26 cellular contexts compared by ENCODE assay signal in genomic region chr4:7331682-7332000, GRCh38.
"Had no signal": no experiment of that assay in that cellular context is flagged by ENCODE, and none has a peak within 500 bp of the region (broad histone marks: within the 10 kb centered on the region; RNA-seq: fewer than 3 reads in every experiment).

No MANE protein-coding gene starts in this region.

- FAIRE-seq: small intestine had no signal

- ATAC-seq: left lobe of liver; natural killer cell; stimulated activated memory B cell treated with anti-CD40 and anti-IgM and Interleukin-4, amounts not matched to agents 10 μg/mL and 1 μg/mL and 100 μg/mL, for 72 hours; stimulated activated naive CD8-positive, alpha-beta T cell treated with anti-CD3 and anti-CD28 coated beads, Interleukin-15, amount 100 ng/mL, for 72 hours had no signal

- H3K9ac ChIP-seq: parathyroid adenoma had no signal

- H2AFZ ChIP-seq: hepatocyte, parathyroid adenoma had no signal

- H3K36me3 Mint-ChIP-seq: mesothelial cell of epicardium; naive B cell; natural killer cell; stimulated activated memory B cell treated with anti-CD40 and anti-IgM and Interleukin-4, amounts not matched to agents 10 μg/mL and 1 μg/mL and 100 μg/mL, for 72 hours; type B pancreatic cell had no signal

- H3K27ac Mint-ChIP-seq: mesothelial cell of epicardium; natural killer cell; stimulated activated memory B cell treated with anti-CD40 and anti-IgM and Interleukin-4, amounts not matched to agents 10 μg/mL and 1 μg/mL and 100 μg/mL, for 72 hours; stimulated activated naive CD8-positive, alpha-beta T cell treated with anti-CD3 and anti-CD28 coated beads, Interleukin-15, amount 100 ng/mL, for 72 hours; type B pancreatic cell had no signal

- H3K4me1 Mint-ChIP-seq: naive B cell; stimulated activated memory B cell treated with anti-CD40 and anti-IgM and Interleukin-4, amounts not matched to agents 10 μg/mL and 1 μg/mL and 100 μg/mL, for 72 hours; stimulated activated naive CD8-positive, alpha-beta T cell treated with anti-CD3 and anti-CD28 coated beads, Interleukin-15, amount 100 ng/mL, for 72 hours had no signal

- H3K79me2 ChIP-seq: hepatocyte, parathyroid adenoma had no signal

- H3K27ac ChIP-seq: heart right ventricle, hepatocyte, neutrophil, parathyroid adenoma, right atrium auricular region, sigmoid colon, tibial nerve, uterus had no signal

- H3K9me3 ChIP-seq: heart right ventricle, neutrophil, right atrium auricular region, sigmoid colon, tibial nerve, uterus had no signal

- H3K9me3 Mint-ChIP-seq: mesothelial cell of epicardium; natural killer cell; stimulated activated memory B cell treated with anti-CD40 and anti-IgM and Interleukin-4, amounts not matched to agents 10 μg/mL and 1 μg/mL and 100 μg/mL, for 72 hours; stimulated activated naive CD8-positive, alpha-beta T cell treated with anti-CD3 and anti-CD28 coated beads, Interleukin-15, amount 100 ng/mL, for 72 hours; type B pancreatic cell had no signal

- H3K27me3 ChIP-seq: heart right ventricle, hepatocyte, neutrophil, right atrium auricular region, sigmoid colon, tibial nerve, uterus had no signal

- H3K4me1 ChIP-seq: parathyroid adenoma had no signal

- H3K36me3 ChIP-seq: heart right ventricle, neutrophil, right atrium auricular region, sigmoid colon, tibial nerve, uterus had no signal

- H3K4me3 Mint-ChIP-seq: mesothelial cell of epicardium; naive B cell; natural killer cell; stimulated activated memory B cell treated with anti-CD40 and anti-IgM and Interleukin-4, amounts not matched to agents 10 μg/mL and 1 μg/mL and 100 μg/mL, for 72 hours; stimulated activated naive CD8-positive, alpha-beta T cell treated with anti-CD3 and anti-CD28 coated beads, Interleukin-15, amount 100 ng/mL, for 72 hours; type B pancreatic cell had no signal

- H3K4me2 ChIP-seq: hepatocyte had no signal

- DNase-seq: islet precursor cell; mesendoderm; naive B cell; natural killer cell; occipital lobe; small intestine; stimulated activated CD4-positive, alpha-beta T cell treated with anti-CD3 and anti-CD28 coated beads, Interleukin-1b, Interleukin-23, amount 100 ng/mL, for 48 hours; stimulated activated CD4-positive, alpha-beta T cell treated with anti-CD3 and anti-CD28 coated beads, Interleukin-2, amount 100 ng/mL, for 48 hours; stimulated activated CD4-positive, alpha-beta T cell treated with anti-CD3 and anti-CD28 coated beads, Interleukin-4, amount 100 ng/mL, for 4 hours; stimulated activated CD8-positive, alpha-beta memory T cell treated with anti-CD3 and anti-CD28 coated beads, Interleukin-4, amount 100 ng/mL, for 48 hours; stimulated activated naive CD4-positive, alpha-beta T cell treated with Interleukin-2 at 50 U/mL for 16 hours; stimulated activated naive CD8-positive, alpha-beta T cell treated with anti-CD3 and anti-CD28 coated beads, Interleukin-15, amount 100 ng/mL, for 72 hours; substantia nigra had no signal

- H3K27me3 Mint-ChIP-seq: naive B cell, type B pancreatic cell had no signal

- H3K4me3 ChIP-seq: heart right ventricle, hepatocyte, lung, right atrium auricular region, sigmoid colon, tibial nerve, uterus had no signal
